24 cellular contexts compared by ENCODE assay signal in genomic region chr7:6090738-6091505, GRCh38. TPM values are rescaled to one million over a fixed set of nuclear protein-coding genes. Genes with fewer than 3 reads are reported as not detected.
DNase-seq lines count a peak whose midpoint lies in the region; ATAC-seq, FAIRE-seq and TF ChIP-seq lines count a peak whose summit lies in the region.
"Had no signal": no experiment of that assay in that cellular context is flagged by ENCODE, and none has a peak within 500 bp of the region (broad histone marks: within the 10 kb centered on the region; RNA-seq: fewer than 3 reads in every experiment).

No MANE protein-coding gene starts in this region.

- no peak overlapping the region for H3K4me3 ChIP-seq in GM23338
- H3K4me3 ChIP-seq: GM23248 had no signal

- H4K20me1 ChIP-seq in GM23338 (replicated peaks; ENCODE audit: insufficient read depth), result no peaks in the 10 kb centered on the region

- H3K27ac Mint-ChIP-seq in chondrocyte (ENCODE audit: unreplicated experiment) (no peak overlapping the region), GM23338 (no peak overlapping the region)
- H3K27ac Mint-ChIP-seq: CD4-positive, CD25-positive, alpha-beta regulatory T cell; CD8-positive, alpha-beta memory T cell; HFFc6 had no signal

- no peak for ATAC-seq in GM23338
- ATAC-seq in GM18519 (IDR thresholded peaks at IDR 0.05; ENCODE audit: low FRiP score, unreplicated experiment), result no peak

- no peak overlapping the region for H3K27ac ChIP-seq in GM23338 (ENCODE audit: low read depth)
- H3K27ac ChIP-seq: 22Rv1, GM23248, KMS-11 had no signal

- no peaks in the 10 kb centered on the region for H3K79me2 ChIP-seq in GM23338 (replicated peaks; ENCODE audit: insufficient read depth)

- H3K27me3 Mint-ChIP-seq in chondrocyte (ENCODE audit: low read depth) (peaks cover 10% of the 10 kb centered on the region), GM23338 (ENCODE audit: insufficient read depth, low read depth, poor library complexity) (peaks cover 8% of the 10 kb centered on the region)

- H3K27me3 ChIP-seq in GM23338 (ENCODE audit: insufficient read depth), result no peaks in the 10 kb centered on the region

- H3K4me2 ChIP-seq in GM23338, result no peak overlapping the region
- H3K4me2 ChIP-seq: KMS-11 had no signal

- peak; percentile 53 for FAIRE-seq in RCC 7860 (lab: Jason Lieb, UNC)
- FAIRE-seq: GM19239, H54, HTR-8/SVneo had no signal

- no peaks in the 10 kb centered on the region for H3F3A ChIP-seq in GM23338 (replicated peaks; ENCODE audit: low read depth)

- H3K4me3 Mint-ChIP-seq in chondrocyte (ENCODE audit: unreplicated experiment) (no peak overlapping the region), GM23338 (no peak overlapping the region)
- H3K4me3 Mint-ChIP-seq: CD8-positive, alpha-beta memory T cell; HFFc6 had no signal

- H2AFZ ChIP-seq in GM23338, result no peak overlapping the region
- H2AFZ ChIP-seq: GM23248 had no signal

- no peaks in the 10 kb centered on the region for H3K36me3 ChIP-seq in GM23338 (ENCODE audit: insufficient read depth)
- H3K36me3 ChIP-seq: BE2C had no signal

- TF ChIP-seq CTCF in chondrocyte (IDR thresholded peaks at IDR 0.05) (no peak), GM23338 (conservative IDR thresholded peaks at IDR 0.05; ENCODE audit: low read depth in 2 of 2) (no peak)

- H3K9me2 ChIP-seq in GM23338 (ENCODE audit: insufficient read depth), result no peaks in the 10 kb centered on the region

- H3K4me1 ChIP-seq in GM23338 (ENCODE audit: insufficient read depth), result no peaks in the 10 kb centered on the region
- H3K4me1 ChIP-seq: BE2C had no signal

- no peaks in the 10 kb centered on the region for H3K9me3 Mint-ChIP-seq in chondrocyte (ENCODE audit: low read depth)
- H3K9me3 Mint-ChIP-seq in GM23338, result no peaks in the 10 kb centered on the region
- H3K9me3 Mint-ChIP-seq: CD8-positive, alpha-beta memory T cell; HFFc6 had no signal

- H3K4me1 Mint-ChIP-seq in chondrocyte (ENCODE audit: low read depth) (no peaks in the 10 kb centered on the region), GM23338 (no peaks in the 10 kb centered on the region)
- H3K4me1 Mint-ChIP-seq: CD8-positive, alpha-beta memory T cell had no signal

- DNase-seq in DMS 273 (lab: John Stamatoyannopoulos, UW; ENCODE audit: unreplicated experiment) (peak; percentile 17), DMS 273 treated with DMSO at 0.1 percent for 48 hours (lab: John Stamatoyannopoulos, UW) (no peak), RCC 7860 (ENCODE audit: low spot score) (no peak), chondrocyte (ENCODE audit: low spot score) (peak; percentile 26), GM23338 (ENCODE audit: low spot score) (no peak), ecto neural progenitor cell (ENCODE audit: low spot score) (no peak)
- DNase-seq: ACHN; BE2C; C1 segment of cervical spinal cord; CD4-positive, CD25-positive, alpha-beta regulatory T cell; CD8-positive, alpha-beta memory T cell; COR-L47; DMS153; DMS79; GF-D8; GM23248; HCEC 1CT; HFFc6 had no signal

- H3K36me3 Mint-ChIP-seq in chondrocyte (ENCODE audit: low read depth) (no peaks in the 10 kb centered on the region), GM23338 (ENCODE audit: low read depth) (no peaks in the 10 kb centered on the region)
- H3K36me3 Mint-ChIP-seq: CD4-positive, CD25-positive, alpha-beta regulatory T cell; CD8-positive, alpha-beta memory T cell had no signal

TF ChIP-seq in GM23338, 12 proteins besides CTCF, POLR2A, EP300 and RAD21:
- TF ChIP-seq ZNF114 (CRISPR knock-in tag; IDR thresholded peaks at IDR 0.05) (no peak), EZH2 (IDR thresholded peaks at IDR 0.05; ENCODE audit: low read depth, unreplicated experiment) (no peak), NANOG (IDR thresholded peaks at IDR 0.05; ENCODE audit: borderline replicate concordance) (no peak), EZH2phosphoT487 (IDR thresholded peaks at IDR 0.05; ENCODE audit: unreplicated experiment) (no peak), ZNF462 (CRISPR knock-in tag; IDR thresholded peaks at IDR 0.05) (no peak), POLR2AphosphoS5 (IDR thresholded peaks at IDR 0.05; ENCODE audit: low read depth) (no peak), ZNF331 (CRISPR knock-in tag; IDR thresholded peaks at IDR 0.05; ENCODE audit: low read depth) (no peak), CREB1 (CRISPR knock-in tag; IDR thresholded peaks at IDR 0.05; ENCODE audit: low read depth) (no peak), STAT1 (IDR thresholded peaks at IDR 0.05; ENCODE audit: unreplicated experiment) (no peak)
- TF ChIP-seq, protein P1, sequence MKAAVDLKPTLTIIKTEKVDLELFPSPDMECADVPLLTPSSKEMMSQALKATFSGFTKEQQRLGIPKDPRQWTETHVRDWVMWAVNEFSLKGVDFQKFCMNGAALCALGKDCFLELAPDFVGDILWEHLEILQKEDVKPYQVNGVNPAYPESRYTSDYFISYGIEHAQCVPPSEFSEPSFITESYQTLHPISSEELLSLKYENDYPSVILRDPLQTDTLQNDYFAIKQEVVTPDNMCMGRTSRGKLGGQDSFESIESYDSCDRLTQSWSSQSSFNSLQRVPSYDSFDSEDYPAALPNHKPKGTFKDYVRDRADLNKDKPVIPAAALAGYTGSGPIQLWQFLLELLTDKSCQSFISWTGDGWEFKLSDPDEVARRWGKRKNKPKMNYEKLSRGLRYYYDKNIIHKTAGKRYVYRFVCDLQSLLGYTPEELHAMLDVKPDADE (IDR thresholded peaks at IDR 0.05), result no peak

RNA-seq across cellular contexts. Expression of gene USP42, which starts 13.8 kb away (rescaled TPM):
- 10.8 to 11.9 TPM (median 11.0 TPM) in 3 replicates for total RNA-seq in chondrocyte
- total RNA-seq in GM23338 (2014; rRNA removed; shearing (Covaris generic)), result 17.3 and 18.5 TPM in 2 replicates
- 9.8 and 9.9 TPM in 2 replicates for polyA plus RNA-seq in GM23338 (2016; fragmentation: Nextera tagmentation; extraction: Ambion mirVana)

RNA-seq across cellular contexts. Expression of gene EIF2AK1, which starts 31.9 kb away (rescaled TPM):
- total RNA-seq in chondrocyte, result 79.0 to 94.8 TPM (median 79.6 TPM) in 3 replicates
- 312 and 375 TPM in 2 replicates for total RNA-seq in GM23338 (2014; rRNA removed; shearing (Covaris generic))
- polyA plus RNA-seq in GM23338 (2016; fragmentation: Nextera tagmentation; extraction: Ambion mirVana), result 81.1 and 99.5 TPM in 2 replicates

RNA-seq across cellular contexts. Expression of gene ANKRD61, which starts 59.7 kb away (rescaled TPM):
- not detected in 3 replicates for total RNA-seq in chondrocyte
- total RNA-seq in GM23338 (2014; rRNA removed; shearing (Covaris generic)), result 0.42 and 0.70 TPM in 2 replicates
- 0.63 and 1.2 TPM in 2 replicates for polyA plus RNA-seq in GM23338 (2016; fragmentation: Nextera tagmentation; extraction: Ambion mirVana)
- total RNA-seq: CD4-positive, CD25-positive, alpha-beta regulatory T cell; GM23248 had no signal
- polyA plus RNA-seq: CD8-positive, alpha-beta memory T cell had no signal

Comparison
In these comparisons a context has a peak if more than half of its experiments do, and no peak if none do; other contexts are left out.
1. DNase-seq: peak in DMS 273 (single experiment) and chondrocyte (single experiment); none in DMS 273 treated with DMSO at 0.1 percent for 48 hours (single experiment), RCC 7860 (single experiment), GM23338 (single experiment) and ecto neural progenitor cell (single experiment).